8 cellular contexts compared by ENCODE assay signal in the genomic region with DNA sequence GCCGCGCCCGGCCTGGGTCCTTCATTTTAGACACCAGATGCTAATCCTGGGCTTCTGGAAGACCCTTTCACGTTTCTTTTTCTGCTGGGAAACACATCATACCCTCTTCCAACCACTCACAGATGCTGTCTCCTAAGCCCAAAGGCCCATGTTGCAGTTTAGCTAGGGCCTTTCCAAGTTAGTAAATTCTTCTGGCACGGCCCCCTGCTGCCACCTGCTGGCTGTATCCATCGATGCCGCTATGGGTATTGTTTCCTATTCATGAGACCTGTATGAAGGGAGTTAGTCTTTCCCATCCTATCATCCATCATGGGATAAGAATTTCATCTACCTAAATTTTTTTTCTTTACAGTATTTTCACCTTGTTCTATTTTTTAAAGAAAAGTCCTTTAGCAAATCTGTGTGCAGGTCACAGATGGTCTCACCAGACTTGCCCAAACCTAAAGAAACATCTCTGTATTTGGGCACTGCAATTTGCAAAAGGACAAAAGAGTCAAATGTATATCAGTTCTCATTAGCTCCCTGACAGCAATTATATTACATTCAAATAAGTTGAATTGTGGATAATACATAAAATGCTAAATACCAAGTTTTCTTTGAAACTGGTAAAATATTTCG. TPM values are rescaled to one million over a fixed set of nuclear protein-coding genes. Genes with fewer than 3 reads are reported as not detected.
A peak's percentile ranks its signal among the peaks of the same experiment; 100 is the strongest.
DNase-seq lines count a peak whose midpoint lies in the region; ATAC-seq and TF ChIP-seq lines count a peak whose summit lies in the region.

No MANE protein-coding gene starts in this region.

- intact Hi-C loops in activated CD8-positive, alpha-beta T cell treated with anti-CD3 and anti-CD28 coated beads for 36 hours (cut with micrococcal nuclease): loop anchor here (2.0 kb wide), 1 partner anchor 38 kb away; the partner anchor contains the start of gene SLC9A7

- CTCF ChIA-PET in activated CD8-positive, alpha-beta T cell treated with anti-CD3 and anti-CD28 coated beads for 36 hours (lab: Charles Lee): interaction anchor here (0.7 to 3.4 kb wide), 14 partner anchors 13 to 637 kb away, joined by 3 to 33 read pairs (median 3); partner anchors contain the start of gene SLC9A7

- DNase-seq in DMS 273 treated with DMSO at 0.1 percent for 48 hours (lab: John Stamatoyannopoulos, UW) (peak; percentile 15), HFF-Myc (ENCODE audit: extremely low read depth, low read depth) (peak; percentile 22), NCI-H82 treated with DMSO at 0.1 percent for 48 hours (lab: John Stamatoyannopoulos, UW; ENCODE audit: unreplicated experiment) (peak; percentile 9), midbrain (lab: John Stamatoyannopoulos, UW) (peak; percentile 43)
- DNase-seq in activated CD8-positive, alpha-beta T cell treated with anti-CD3 and anti-CD28 coated beads for 36 hours: peak; percentile 87
- peak; percentile 38 for DNase-seq in effector CD8-positive, alpha-beta T cell (lab: John Stamatoyannopoulos, UW)
- DNase-seq in stimulated activated CD8-positive, alpha-beta memory T cell treated with anti-CD3 and anti-CD28 coated beads, Interleukin-4, amount 100 ng/mL, for 4 hours (ENCODE audit: low read depth in 2 of 2, low spot score in 1 of 2): peak; percentile 29 to 51

- H3K27ac Mint-ChIP-seq in activated CD8-positive, alpha-beta T cell treated with anti-CD3 and anti-CD28 coated beads for 36 hours: no peak overlapping the region

- peak; percentile 75 for TF ChIP-seq CTCF in HFF-Myc (IDR thresholded peaks at IDR 0.05; ENCODE audit: low read depth, low read length, missing control alignments)
- TF ChIP-seq CTCF in activated CD8-positive, alpha-beta T cell treated with anti-CD3 and anti-CD28 coated beads for 36 hours (IDR thresholded peaks at IDR 0.05): peak; percentile 73

- peak; percentile 77 for ATAC-seq in activated CD8-positive, alpha-beta T cell treated with anti-CD3 and anti-CD28 coated beads for 36 hours
- ATAC-seq in GM19328 (IDR thresholded peaks at IDR 0.05; ENCODE audit: unreplicated experiment): no peak

- H3K4me1 Mint-ChIP-seq in activated CD8-positive, alpha-beta T cell treated with anti-CD3 and anti-CD28 coated beads for 36 hours (ENCODE audit: low read depth): peaks cover 20% of the 10 kb centered on the region

- no peak overlapping the region for H3K4me3 Mint-ChIP-seq in activated CD8-positive, alpha-beta T cell treated with anti-CD3 and anti-CD28 coated beads for 36 hours

- no peak overlapping the region for H3K4me3 ChIP-seq in HFF-Myc (replicated peaks; ENCODE audit: low read depth, low read length)

- H3K9me3 Mint-ChIP-seq in activated CD8-positive, alpha-beta T cell treated with anti-CD3 and anti-CD28 coated beads for 36 hours: no peaks in the 10 kb centered on the region

- no peaks in the 10 kb centered on the region for H3K36me3 Mint-ChIP-seq in activated CD8-positive, alpha-beta T cell treated with anti-CD3 and anti-CD28 coated beads for 36 hours (ENCODE audit: low read depth)

- no peaks in the 10 kb centered on the region for H3K27me3 Mint-ChIP-seq in activated CD8-positive, alpha-beta T cell treated with anti-CD3 and anti-CD28 coated beads for 36 hours

- POLR2A ChIA-PET in activated CD8-positive, alpha-beta T cell treated with anti-CD3 and anti-CD28 coated beads for 36 hours (lab: Charles Lee): interaction anchor here (0.8 kb wide), 1 partner anchor 20 kb away, joined by 3 read pairs; no protein-coding TSS in a partner anchor

RNA-seq across cellular contexts. Expression of gene SLC9A7, which starts 37.8 kb away (rescaled TPM):
- total RNA-seq in activated CD8-positive, alpha-beta T cell treated with anti-CD3 and anti-CD28 coated beads for 36 hours: 10 to 100 TPM; 16.9 to 17.0 TPM

RNA-seq across cellular contexts. Expression of gene RP2, which starts 40.2 kb away (rescaled TPM):
- total RNA-seq in activated CD8-positive, alpha-beta T cell treated with anti-CD3 and anti-CD28 coated beads for 36 hours: 1 to 10 TPM; 5.1 to 5.5 TPM

Comparison
In these comparisons a context has a peak if more than half of its experiments do, and no peak if none do; other contexts are left out.
1. DNase-seq: peak in every context shown above with its lines; median percentile 87 in activated CD8-positive, alpha-beta T cell treated with anti-CD3 and anti-CD28 coated beads for 36 hours; 43 in midbrain; 40 in stimulated activated CD8-positive, alpha-beta memory T cell treated with anti-CD3 and anti-CD28 coated beads, Interleukin-4, amount 100 ng/mL, for 4 hours; 38 in effector CD8-positive, alpha-beta T cell; 22 in HFF-Myc; 15 in DMS 273 treated with DMSO at 0.1 percent for 48 hours; 9 in NCI-H82 treated with DMSO at 0.1 percent for 48 hours.